Comparison of ENCODE assay signal across 20 cellular contexts in the genomic region with DNA sequence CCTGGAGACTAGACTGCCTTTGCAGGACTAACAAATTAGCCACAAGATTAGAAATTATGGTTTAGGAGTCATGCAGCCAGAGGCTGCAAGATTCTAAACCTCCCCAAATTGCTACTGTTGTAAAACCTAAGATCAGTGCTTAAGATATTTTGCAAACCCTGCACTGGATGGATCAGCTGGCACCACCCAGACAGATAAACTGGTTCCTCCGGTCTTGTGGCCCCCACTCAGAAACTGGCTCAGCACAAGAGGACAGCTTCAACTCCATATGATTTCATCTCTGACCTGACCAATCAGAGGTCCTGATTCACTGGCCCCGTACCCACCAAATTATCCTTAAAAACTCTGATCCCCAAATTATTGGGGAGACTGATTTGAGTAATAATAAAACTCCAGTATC. TPM values are rescaled to one million over a fixed set of nuclear protein-coding genes. Genes with fewer than 3 reads are reported as not detected.
DNase-seq lines count a peak whose midpoint lies in the region; TF ChIP-seq lines count a peak whose summit lies in the region.
"Had no signal": no experiment of that assay in that cellular context is flagged by ENCODE, and none has a peak within 500 bp of the region (broad histone marks: within the 10 kb centered on the region; RNA-seq: fewer than 3 reads in every experiment).

No MANE protein-coding gene starts in this region.

- H3K27ac ChIP-seq in HUES6 (ENCODE audit: low read depth, low read length) (peak overlapping the region; percentile 33; the same call in 1 of the 2 replicates), prostate gland (no peak overlapping the region), H9 (ENCODE audit: insufficient read length, low read depth, low read length) (no peak overlapping the region)
- H3K27ac ChIP-seq: 22Rv1; A549; BLaER1 treated with 17β-estradiol and CSF1 and Interleukin-3, amounts not matched to agents 10 nM and 100 nM; C4-2B had no signal

- peak overlapping the region in 1 of 3 experiments; percentile 32; a peak in 2 of 7 replicates for H3K27ac Mint-ChIP-seq in H9
- H3K27ac Mint-ChIP-seq: B cell; CD4-positive, alpha-beta T cell; CD8-positive, alpha-beta T cell had no signal

- no peaks in the 10 kb centered on the region for H3K36me3 Mint-ChIP-seq in H9 (ENCODE audit: insufficient read depth in 1 of 3, low read depth in 3 of 3)
- H3K36me3 Mint-ChIP-seq: CD8-positive, alpha-beta T cell had no signal

- H3K9me3 ChIP-seq in HUES6 (ENCODE audit: control insufficient read depth, insufficient read depth, low read depth, low read length): 0 out of 2 replicates have a peak, but pooled peaks cover 4% of the 10 kb centered on the region
- no peaks in the 10 kb centered on the region for H3K9me3 ChIP-seq in prostate gland
- H3K9me3 ChIP-seq in H9 (ENCODE audit: control insufficient read depth, low read depth, low read length): no peaks in the 10 kb centered on the region
- H3K9me3 ChIP-seq: A549 had no signal

- H3T11ph ChIP-seq in H9 (ENCODE audit: low read length): no peak overlapping the region

- no peak overlapping the region for H2AFZ ChIP-seq in H9 (ENCODE audit: low read length)

- no peak overlapping the region for H2BK120ac ChIP-seq in H9 (ENCODE audit: low read depth, low read length, poor library complexity, severe bottlenecking)

- H2BK5ac ChIP-seq in H9 (ENCODE audit: insufficient read length, low read length): no peak overlapping the region

- H3K4me3 ChIP-seq in HUES6 (ENCODE audit: low read depth, low read length): no peak overlapping the region
- no peak overlapping the region for H3K4me3 ChIP-seq in epithelial cell of esophagus (ENCODE audit: low read length)
- H3K4me3 ChIP-seq in prostate gland: no peak overlapping the region
- H3K4me3 ChIP-seq: A549; BLaER1 treated with 17β-estradiol and CSF1 and Interleukin-3, amounts not matched to agents 10 nM and 100 nM; GM12878 had no signal

- H3K14ac ChIP-seq in H9 (ENCODE audit: insufficient read depth, low read length): no peak overlapping the region

- H3K9ac ChIP-seq in HUES6 (ENCODE audit: low read length): no peak overlapping the region
- no peak overlapping the region for H3K9ac ChIP-seq in H9 (ENCODE audit: extremely low read depth, insufficient read length, low read length)
- H3K9ac ChIP-seq: BLaER1 treated with 17β-estradiol and CSF1 and Interleukin-3, amounts not matched to agents 10 nM and 100 nM had no signal

- no peak overlapping the region for H2BK15ac ChIP-seq in H9 (ENCODE audit: low read depth, low read length)

- H2BK20ac ChIP-seq in H9 (ENCODE audit: low read depth, low read length, poor library complexity, severe bottlenecking): no peak overlapping the region

- H3K27me3 ChIP-seq in HUES6 (ENCODE audit: control insufficient read depth, insufficient read depth, low read length) (no peaks in the 10 kb centered on the region), prostate gland (replicated peaks; ENCODE audit: insufficient read depth) (no peaks in the 10 kb centered on the region), H9 (ENCODE audit: insufficient read depth, low read length) (no peaks in the 10 kb centered on the region)
- H3K27me3 ChIP-seq: BLaER1 treated with 17β-estradiol and CSF1 and Interleukin-3, amounts not matched to agents 10 nM and 100 nM had no signal

- H2AK5ac ChIP-seq in H9 (ENCODE audit: insufficient read length, low read length): no peak overlapping the region

- H4K91ac ChIP-seq in H9 (ENCODE audit: insufficient read length, low read depth, low read length): no peak overlapping the region

- WGBS in prostate gland: 64% methylated on average over 2 of the region's 2 CpGs
- no CpG with 5 or more reads among the region's 2 CpGs for WGBS in H9 (ENCODE audit: extremely low coverage, insufficient read length, low lambda C conversion rate)

- no peaks in the 10 kb centered on the region for H3K23me2 ChIP-seq in H9 (ENCODE audit: insufficient read length, low read depth, low read length, poor library complexity, severe bottlenecking)

- TF ChIP-seq POLR2A in prostate gland (IDR thresholded peaks at IDR 0.05): no peak

- intact Hi-C loops in prostate gland (cut with DNase I): no loop called here

- peak; percentile 12 for DNase-seq in ELF-1 (ENCODE audit: low read depth, low spot score)
- peak; percentile 39 for DNase-seq in epithelial cell of esophagus (ENCODE audit: low read depth)
- DNase-seq in prostate gland (ENCODE audit: low spot score): peak; percentile 15
- no peak for DNase-seq in mucosa of gallbladder (ENCODE audit: low spot score)
- no peak for DNase-seq in NCI-H226
- no peak for DNase-seq in H9
- DNase-seq: AML-193; Caco-2; Calu3; CD4-positive, alpha-beta T cell; CD8-positive, alpha-beta T cell; DMS79 treated with DMSO at 0.1 percent for 48 hours; GDM1 had no signal

- no peaks in the 10 kb centered on the region for H3K79me1 ChIP-seq in H9 (ENCODE audit: insufficient read depth, low read depth, low read length, poor library complexity, severe bottlenecking)

- no peak overlapping the region for H3K4me2 ChIP-seq in H9 (ENCODE audit: insufficient read depth, insufficient read length, low read length)
- H3K4me2 ChIP-seq: A549; BLaER1 treated with 17β-estradiol and CSF1 and Interleukin-3, amounts not matched to agents 10 nM and 100 nM had no signal

- no peak overlapping the region for H4K8ac ChIP-seq in H9 (replicated peaks; ENCODE audit: insufficient read length, low read depth, low read length)

- peaks cover 7% of the 10 kb centered on the region; the same call in 1 of the 2 replicates for H3K4me1 ChIP-seq in HUES6 (ENCODE audit: control insufficient read depth, insufficient read depth, low read length)
- H3K4me1 ChIP-seq in prostate gland (replicated peaks): no peaks in the 10 kb centered on the region
- no peaks in the 10 kb centered on the region for H3K4me1 ChIP-seq in H9 (ENCODE audit: insufficient read depth, low read length)
- H3K4me1 ChIP-seq: A549; BLaER1 treated with 17β-estradiol and CSF1 and Interleukin-3, amounts not matched to agents 10 nM and 100 nM; Caco-2 had no signal

- H3K27me3 Mint-ChIP-seq in H9 (ENCODE audit: low read depth): peaks cover 2% of the 10 kb centered on the region; the same call in 1 of the 2 replicates
- H3K27me3 Mint-ChIP-seq: CD4-positive, alpha-beta T cell had no signal

- no peaks in the 10 kb centered on the region for H4K20me1 ChIP-seq in H9 (ENCODE audit: control insufficient read depth, insufficient read depth, insufficient read length)
- H4K20me1 ChIP-seq: BLaER1 treated with 17β-estradiol and CSF1 and Interleukin-3, amounts not matched to agents 10 nM and 100 nM had no signal

- H3K79me2 ChIP-seq in H9 (ENCODE audit: insufficient read depth, low read length): no peaks in the 10 kb centered on the region

- H3K4me3 Mint-ChIP-seq in H9: no peak overlapping the region
- H3K4me3 Mint-ChIP-seq: B cell; CD4-positive, alpha-beta T cell; CD8-positive, alpha-beta T cell had no signal

- no peak overlapping the region for H3K18ac ChIP-seq in H9 (ENCODE audit: insufficient read length, low read depth, low read length)

- no peak overlapping the region for H3K56ac ChIP-seq in H9 (ENCODE audit: insufficient read length, low read depth, low read length)

- H3K36me3 ChIP-seq in HUES6 (ENCODE audit: control insufficient read depth, insufficient read depth, low read length) (no peaks in the 10 kb centered on the region), prostate gland (no peaks in the 10 kb centered on the region)
- H3K36me3 ChIP-seq: BLaER1 treated with 17β-estradiol and CSF1 and Interleukin-3, amounts not matched to agents 10 nM and 100 nM had no signal

- peaks cover 4 to 10% of the 10 kb centered on the region in 2 experiments for H3K4me1 Mint-ChIP-seq in H9
- H3K4me1 Mint-ChIP-seq: B cell had no signal

- H4K5ac ChIP-seq in H9 (ENCODE audit: insufficient read length, low read depth, low read length): no peak overlapping the region

- TF ChIP-seq CTCF in epithelial cell of esophagus (IDR thresholded peaks at IDR 0.05; ENCODE audit: insufficient read depth, low read depth, low read length, missing control alignments) (no peak), prostate gland (IDR thresholded peaks at IDR 0.05) (no peak), H9 (conservative IDR thresholded peaks at IDR 0.05) (no peak)

- H3K4ac ChIP-seq in H9 (ENCODE audit: low read depth, low read length): no peak overlapping the region

- peaks cover 0 to 3% of the 10 kb centered on the region in 2 experiments; a peak in 1 of 5 replicates for H3K9me3 Mint-ChIP-seq in H9
- H3K9me3 Mint-ChIP-seq: CD4-positive, alpha-beta T cell; CD8-positive, alpha-beta T cell had no signal

- H2BK12ac ChIP-seq in H9 (ENCODE audit: insufficient read length, low read depth, low read length): no peak overlapping the region

- H3K23ac ChIP-seq in H9 (ENCODE audit: insufficient read length, low read depth, low read length): no peak overlapping the region

RNA-seq across cellular contexts. Expression of a gene that starts 19.5 kb away (rescaled TPM):
- total RNA-seq in prostate gland (10 to 100 TPM; 12.0 to 15.3 TPM), mucosa of gallbladder (14.1 TPM), H9 (2021) (17.9 and 19.8 TPM in 2 replicates)

Comparison
In these comparisons a context has a peak if more than half of its experiments do, and no peak if none do; other contexts are left out.
1. DNase-seq: peak in ELF-1 (single experiment), epithelial cell of esophagus (single experiment) and prostate gland (single experiment); none in mucosa of gallbladder (single experiment), NCI-H226 (single experiment) and H9 (single experiment).